Comparison of ENCODE assay signal across 20 cellular contexts in the genomic region with DNA sequence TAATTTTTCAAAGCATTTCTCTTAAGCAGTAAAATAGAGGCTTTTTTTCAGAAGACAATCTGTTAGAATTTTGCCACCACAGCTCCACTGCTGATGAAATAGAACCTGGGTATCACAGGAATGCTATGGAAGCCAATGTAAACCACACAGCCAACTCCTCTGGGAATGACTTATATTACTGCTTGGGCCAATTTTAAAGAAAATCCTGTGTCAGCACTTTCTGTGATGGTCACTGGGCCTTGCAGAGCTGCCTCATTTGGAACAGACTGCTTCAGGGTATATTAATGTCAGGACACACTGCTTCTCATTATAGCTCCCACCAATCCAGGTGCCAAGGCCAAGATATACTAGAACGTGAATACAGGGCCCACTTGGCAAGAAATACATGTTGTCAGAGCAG.
DNase-seq lines count a peak whose midpoint lies in the region.
"Had no signal": no experiment of that assay in that cellular context is flagged by ENCODE, and none has a peak within 500 bp of the region (broad histone marks: within the 10 kb centered on the region; RNA-seq: fewer than 3 reads in every experiment).

No MANE protein-coding gene starts in this region.

- H2AFZ ChIP-seq in GM23248, result no peak overlapping the region

- no peaks in the 10 kb centered on the region for H3K9me3 ChIP-seq in GM23248 (ENCODE audit: low read depth)
- no peaks in the 10 kb centered on the region for H3K9me3 ChIP-seq in adipocyte (ENCODE audit: control insufficient read depth, low read length)
- H3K9me3 ChIP-seq: BLaER1 treated with 17β-estradiol and CSF1 and Interleukin-3, amounts not matched to agents 10 nM and 100 nM; MG63; Peyer's patch had no signal

- peak; percentile 10 for DNase-seq in GM23248
- DNase-seq in adipocyte (ENCODE audit: low read depth), result peak; percentile 41
- DNase-seq in dedifferentiated amniotic fluid mesenchymal stem cell (ENCODE audit: extremely low spot score), result peak; percentile 20
- peak; percentile 34 for DNase-seq in myocyte (ENCODE audit: low read depth)
- no peak for DNase-seq in COLO668 (lab: John Stamatoyannopoulos, UW; ENCODE audit: unreplicated experiment)
- no peak for DNase-seq in activated CD4-positive, alpha-beta T cell treated with anti-CD3 and anti-CD28 coated beads, Interleukin-2, amount 50 U/mL, for 4 hours
- no peak for DNase-seq in stimulated activated CD4-positive, alpha-beta T cell treated with anti-CD3 and anti-CD28 coated beads, Interleukin-1b, Interleukin-23, amount 100 ng/mL, for 48 hours
- DNase-seq in anterior cingulate cortex (lab: John Stamatoyannopoulos, UW), result no peak
- DNase-seq: CD8-positive, alpha-beta memory T cell; DND-41; GOT3; KG1; MG63; NCI-H1092 treated with DMSO at 0.1 percent for 48 hours; NCI-H1694; NCI-H2227 treated with DMSO at 0.1 percent for 48 hours; NCI-H524 treated with DMSO at 0.1 percent for 48 hours; Peyer's patch; Right ventricle myocardium superior had no signal

- WGBS in GM23248 (ENCODE audit: low coverage in 1 of 2, low lambda C conversion rate in 2 of 2, missing lambda C conversion rate in 2 of 2), 2 experiments, result 13 to 30% methylated on average over 1 of the region's 1 CpG

- in situ Hi-C loops in GM23248 (cut with MboI), result no loop called here

- H3K36me3 ChIP-seq in GM23248 (ENCODE audit: low read depth) (no peaks in the 10 kb centered on the region), adipocyte (ENCODE audit: control insufficient read depth, insufficient read depth, low read length, severe bottlenecking) (no peaks in the 10 kb centered on the region)
- H3K36me3 ChIP-seq: BLaER1 treated with 17β-estradiol and CSF1 and Interleukin-3, amounts not matched to agents 10 nM and 100 nM; MG63; Peyer's patch had no signal

- peaks cover 5% of the 10 kb centered on the region; the same call in 1 of the 2 replicates for H3K4me1 ChIP-seq in GM23248 (ENCODE audit: insufficient read depth)
- H3K4me1 ChIP-seq in adipocyte (ENCODE audit: control insufficient read depth, insufficient read depth, low read length), result no peaks in the 10 kb centered on the region
- H3K4me1 ChIP-seq: BLaER1 treated with 17β-estradiol and CSF1 and Interleukin-3, amounts not matched to agents 10 nM and 100 nM; Peyer's patch had no signal

- H3K9ac ChIP-seq in GM23248 (no peak overlapping the region), adipocyte (ENCODE audit: low read length) (no peak overlapping the region)
- H3K9ac ChIP-seq: BLaER1 treated with 17β-estradiol and CSF1 and Interleukin-3, amounts not matched to agents 10 nM and 100 nM had no signal

- H3K9me2 ChIP-seq in GM23248 (ENCODE audit: insufficient read depth), result no peaks in the 10 kb centered on the region

- no peaks in the 10 kb centered on the region for H4K20me1 ChIP-seq in GM23248 (ENCODE audit: insufficient read depth)
- H4K20me1 ChIP-seq: BLaER1 treated with 17β-estradiol and CSF1 and Interleukin-3, amounts not matched to agents 10 nM and 100 nM had no signal

- no peaks in the 10 kb centered on the region for H3K79me2 ChIP-seq in GM23248 (ENCODE audit: insufficient read depth)

- H3K4me3 ChIP-seq in GM23248 (no peak overlapping the region), adipocyte (ENCODE audit: low read length) (no peak overlapping the region)
- H3K4me3 ChIP-seq: BLaER1 treated with 17β-estradiol and CSF1 and Interleukin-3, amounts not matched to agents 10 nM and 100 nM; MG63; Peyer's patch had no signal

- no peaks in the 10 kb centered on the region for H3K27me3 ChIP-seq in GM23248 (replicated peaks; ENCODE audit: insufficient read depth)
- no peaks in the 10 kb centered on the region for H3K27me3 ChIP-seq in adipocyte (replicated peaks; ENCODE audit: control insufficient read depth, insufficient read depth, low read length)
- H3K27me3 ChIP-seq: BLaER1 treated with 17β-estradiol and CSF1 and Interleukin-3, amounts not matched to agents 10 nM and 100 nM; MG63; Peyer's patch had no signal

- no peaks in the 10 kb centered on the region for H3F3A ChIP-seq in GM23248 (ENCODE audit: insufficient read depth)

- H3K27ac ChIP-seq in GM23248, result no peak overlapping the region
- H3K27ac ChIP-seq: BLaER1 treated with 17β-estradiol and CSF1 and Interleukin-3, amounts not matched to agents 10 nM and 100 nM; Peyer's patch had no signal

- H3K4me2 ChIP-seq in GM23248 (ENCODE audit: unreplicated experiment), result no peak overlapping the region
- H3K4me2 ChIP-seq: BLaER1 treated with 17β-estradiol and CSF1 and Interleukin-3, amounts not matched to agents 10 nM and 100 nM had no signal

Comparison
In these comparisons a context has a peak if more than half of its experiments do, and no peak if none do; other contexts are left out.
1. DNase-seq: peak in GM23248 (single experiment), adipocyte (single experiment), dedifferentiated amniotic fluid mesenchymal stem cell (single experiment) and myocyte (single experiment); none in COLO668 (single experiment), activated CD4-positive, alpha-beta T cell treated with anti-CD3 and anti-CD28 coated beads, Interleukin-2, amount 50 U/mL, for 4 hours (0 of 2), stimulated activated CD4-positive, alpha-beta T cell treated with anti-CD3 and anti-CD28 coated beads, Interleukin-1b, Interleukin-23, amount 100 ng/mL, for 48 hours (single experiment) and anterior cingulate cortex (0 of 58).